ENCODE assay signal across 1 cellular context in genomic region chr21:46181953-46182547, GRCh38.
A peak's percentile ranks its signal among the peaks of the same experiment; 100 is the strongest.
TF ChIP-seq lines count a peak whose summit lies in the region.

No MANE protein-coding gene starts in this region.

TF ChIP-seq in HEK293, 187 proteins besides CTCF, POLR2A, EP300 and RAD21:
- TF ChIP-seq ZNF341 (tag by site-specific recombination; IDR thresholded peaks at IDR 0.05; ENCODE audit: low read depth) (0 out of 2 replicates have a peak, but pooled peaks have one; percentile 20), AEBP2 (tag by site-specific recombination; IDR thresholded peaks at IDR 0.05; ENCODE audit: borderline replicate concordance) (no peak)
